8 cellular contexts compared by ENCODE assay signal in the genomic region with DNA sequence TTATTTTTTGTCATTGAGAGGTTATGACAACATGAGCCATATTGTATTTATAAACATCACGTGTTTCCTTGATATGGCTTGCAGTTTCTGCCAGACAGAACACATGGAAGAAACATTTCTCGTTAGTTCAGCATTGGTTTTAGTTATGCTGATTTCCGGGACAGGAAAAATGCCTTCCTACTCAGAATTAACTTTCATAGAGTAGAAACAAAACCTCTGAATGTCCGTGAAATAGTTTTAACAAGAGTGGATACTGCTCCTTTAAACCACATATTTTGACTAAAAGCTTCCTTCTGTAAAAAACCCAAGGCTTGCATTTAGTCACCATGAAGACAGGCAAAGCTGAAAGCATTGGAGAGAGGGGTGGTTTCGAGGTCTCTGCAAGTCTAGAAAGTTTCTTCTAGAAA.
DNase-seq lines count a peak whose midpoint lies in the region; ATAC-seq lines count a peak whose summit lies in the region.

No MANE protein-coding gene starts in this region.

- no peak overlapping the region for H3K27ac Mint-ChIP-seq in stimulated activated naive CD8-positive, alpha-beta T cell treated with anti-CD3 and anti-CD28 coated beads, Interleukin-15, amount 100 ng/mL, for 72 hours
- H3K27ac Mint-ChIP-seq in stimulated activated memory B cell treated with anti-CD40 and anti-IgM and Interleukin-4, amounts not matched to agents 10 μg/mL and 1 μg/mL and 100 μg/mL, for 72 hours: no peak overlapping the region

- intact Hi-C loops in aorta (cut with DNase I): no loop called here

- no peak overlapping the region for H3K27ac ChIP-seq in aorta (ENCODE audit: low read depth in 1 of 2, low read length in 2 of 2)

- no peak overlapping the region for H3K4me3 Mint-ChIP-seq in stimulated activated naive CD8-positive, alpha-beta T cell treated with anti-CD3 and anti-CD28 coated beads, Interleukin-15, amount 100 ng/mL, for 72 hours
- no peak overlapping the region for H3K4me3 Mint-ChIP-seq in stimulated activated memory B cell treated with anti-CD40 and anti-IgM and Interleukin-4, amounts not matched to agents 10 μg/mL and 1 μg/mL and 100 μg/mL, for 72 hours

- peaks cover 51% of the 10 kb centered on the region for H3K27me3 Mint-ChIP-seq in stimulated activated naive CD8-positive, alpha-beta T cell treated with anti-CD3 and anti-CD28 coated beads, Interleukin-15, amount 100 ng/mL, for 72 hours
- peaks cover 8% of the 10 kb centered on the region for H3K27me3 Mint-ChIP-seq in stimulated activated memory B cell treated with anti-CD40 and anti-IgM and Interleukin-4, amounts not matched to agents 10 μg/mL and 1 μg/mL and 100 μg/mL, for 72 hours

- H3K4me3 ChIP-seq in aorta (ENCODE audit: low read length in 2 of 2): peak overlapping the region in 1 of 2 donors; percentile 72

- WGBS in aorta, 2 donors: 1 to 5% methylated on average over 5 of the region's 5 CpGs

- H3K9me3 ChIP-seq in aorta (ENCODE audit: control insufficient read depth, low read length): no peaks in the 10 kb centered on the region

- ATAC-seq in stimulated activated naive CD8-positive, alpha-beta T cell treated with anti-CD3 and anti-CD28 coated beads, Interleukin-15, amount 100 ng/mL, for 72 hours: peak; percentile 77
- ATAC-seq in stimulated activated naive CD8-positive, alpha-beta T cell treated with anti-CD3 and anti-CD28 coated beads, Interleukin-15, Interleukin-2, amounts not matched to agents 100 U/mL and 50 U/mL, for 24 hours: no peak
- peak; percentile 90 for ATAC-seq in HG03354 (IDR thresholded peaks at IDR 0.05; ENCODE audit: poor library complexity, severe bottlenecking, unreplicated experiment)
- peak; percentile 52 for ATAC-seq in aorta (ENCODE audit: low FRiP score)
- ATAC-seq in stimulated activated memory B cell treated with anti-CD40 and anti-IgM and Interleukin-4, amounts not matched to agents 10 μg/mL and 1 μg/mL and 100 μg/mL, for 72 hours: no peak

- no peaks in the 10 kb centered on the region for H3K36me3 Mint-ChIP-seq in stimulated activated memory B cell treated with anti-CD40 and anti-IgM and Interleukin-4, amounts not matched to agents 10 μg/mL and 1 μg/mL and 100 μg/mL, for 72 hours

- H3K4me1 Mint-ChIP-seq in stimulated activated naive CD8-positive, alpha-beta T cell treated with anti-CD3 and anti-CD28 coated beads, Interleukin-15, amount 100 ng/mL, for 72 hours: peaks cover 11% of the 10 kb centered on the region
- H3K4me1 Mint-ChIP-seq in stimulated activated memory B cell treated with anti-CD40 and anti-IgM and Interleukin-4, amounts not matched to agents 10 μg/mL and 1 μg/mL and 100 μg/mL, for 72 hours: no peaks in the 10 kb centered on the region

- DNase-seq in stimulated activated naive CD8-positive, alpha-beta T cell treated with anti-CD3 and anti-CD28 coated beads, Interleukin-15, amount 100 ng/mL, for 72 hours: no peak
- DNase-seq in stimulated activated naive CD8-positive, alpha-beta T cell treated with anti-CD3 and anti-CD28 coated beads, Interleukin-15, Interleukin-2, amounts not matched to agents 100 U/mL and 50 U/mL, for 24 hours: no peak
- DNase-seq in fibroblast of gingiva (ENCODE audit: low read depth): peak; percentile 54
- no peak for DNase-seq in aorta
- no peak for DNase-seq in ecto neural progenitor cell (ENCODE audit: low spot score)
- DNase-seq in activated CD4-positive, CD25-positive, alpha-beta regulatory T cell treated with anti-CD3 and anti-CD28 coated beads, Interleukin-2, amount 50 U/mL, for 72 hours: no peak

- H3K4me1 ChIP-seq in aorta (ENCODE audit: control insufficient read depth in 1 of 2, insufficient read depth in 2 of 2, low read length in 2 of 2): peaks cover 0 to 1% of the 10 kb centered on the region in 2 donors

- peaks cover 0 to 3% of the 10 kb centered on the region in 2 donors for H3K9me3 Mint-ChIP-seq in stimulated activated naive CD8-positive, alpha-beta T cell treated with anti-CD3 and anti-CD28 coated beads, Interleukin-15, amount 100 ng/mL, for 72 hours
- no peaks in the 10 kb centered on the region for H3K9me3 Mint-ChIP-seq in stimulated activated memory B cell treated with anti-CD40 and anti-IgM and Interleukin-4, amounts not matched to agents 10 μg/mL and 1 μg/mL and 100 μg/mL, for 72 hours

- H3K27me3 ChIP-seq in aorta (ENCODE audit: control insufficient read depth in 1 of 2, insufficient read depth in 2 of 2, low read length in 1 of 2): no peaks in the 10 kb centered on the region

- H3K36me3 ChIP-seq in aorta (ENCODE audit: control insufficient read depth in 1 of 2, insufficient read depth in 2 of 2, low read length in 1 of 2): peaks cover 0 to 2% of the 10 kb centered on the region in 2 donors

Comparison
In these comparisons a context has a peak if more than half of its experiments do, and no peak if none do; other contexts are left out.
1. ATAC-seq: peak in stimulated activated naive CD8-positive, alpha-beta T cell treated with anti-CD3 and anti-CD28 coated beads, Interleukin-15, amount 100 ng/mL, for 72 hours (single experiment), HG03354 (single experiment) and aorta (single experiment); none in stimulated activated naive CD8-positive, alpha-beta T cell treated with anti-CD3 and anti-CD28 coated beads, Interleukin-15, Interleukin-2, amounts not matched to agents 100 U/mL and 50 U/mL, for 24 hours (single experiment) and stimulated activated memory B cell treated with anti-CD40 and anti-IgM and Interleukin-4, amounts not matched to agents 10 μg/mL and 1 μg/mL and 100 μg/mL, for 72 hours (single experiment).